8 cellular contexts compared by ENCODE assay signal in the genomic region with DNA sequence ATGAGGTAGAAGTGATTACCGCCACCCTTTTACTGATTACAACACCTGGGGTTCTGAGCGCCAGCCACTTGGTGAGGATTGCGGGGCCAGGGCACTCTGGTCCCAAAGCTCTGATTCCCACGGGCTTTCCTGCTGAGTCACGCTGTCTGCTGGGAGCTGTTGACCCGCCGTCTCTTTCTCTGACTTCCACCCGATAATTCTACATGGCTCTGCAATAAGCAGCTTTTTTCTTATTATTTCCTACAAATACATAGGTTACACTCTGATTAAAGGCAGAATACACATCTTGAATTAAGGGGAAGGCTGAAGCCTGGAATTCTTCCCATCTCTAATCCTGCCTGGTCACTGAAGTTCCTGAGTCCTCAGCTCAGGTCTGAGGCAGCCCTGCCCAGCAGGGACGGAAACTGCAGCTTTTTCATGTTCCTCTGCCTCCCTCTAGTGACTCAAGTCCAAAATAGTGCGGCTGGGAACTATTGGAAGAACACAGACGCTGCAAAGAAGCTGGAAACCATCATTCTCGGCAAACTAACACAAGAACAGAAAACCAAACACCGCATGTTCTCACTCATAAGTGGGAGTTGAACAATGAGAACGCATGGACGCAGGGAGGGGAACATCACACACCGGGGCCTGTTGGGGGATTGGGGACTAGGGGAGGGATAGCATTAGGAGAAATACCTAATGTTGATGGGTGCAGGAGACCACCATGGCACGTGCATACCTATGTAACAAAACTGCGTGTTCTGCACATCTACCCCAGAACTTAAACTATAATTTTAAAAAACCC.
DNase-seq lines count a peak whose midpoint lies in the region; ATAC-seq, FAIRE-seq and TF ChIP-seq lines count a peak whose summit lies in the region.

No MANE protein-coding gene starts in this region.

- H3K27me3 ChIP-seq in DOHH2 (ENCODE audit: control insufficient read depth, low read length) (0 out of 2 replicates have a peak, but pooled peaks cover 3% of the 10 kb centered on the region), GM23338 (ENCODE audit: insufficient read depth) (no peaks in the 10 kb centered on the region), MM.1S (replicated peaks; ENCODE audit: insufficient read depth, low read length) (peaks cover 9% of the 10 kb centered on the region), SJSA1 (replicated peaks) (no peaks in the 10 kb centered on the region), pancreas (no peaks in the 10 kb centered on the region)

- H3K27ac ChIP-seq in DOHH2 (ENCODE audit: low read depth, low read length) (peak overlapping the region; percentile 5; the same call in 1 of the 2 replicates), GM23338 (ENCODE audit: low read depth) (no peak overlapping the region), MM.1S (ENCODE audit: low read length) (no peak overlapping the region), SJSA1 (peak overlapping the region; percentile 65), pancreas (peak overlapping the region in 2 of 4 donors; percentile 19 to 46)

- no peaks in the 10 kb centered on the region for H3K36me3 ChIP-seq in DOHH2 (ENCODE audit: control insufficient read depth, low read length)
- H3K36me3 ChIP-seq in GM23338 (ENCODE audit: insufficient read depth), result no peaks in the 10 kb centered on the region
- H3K36me3 ChIP-seq in MM.1S (replicated peaks; ENCODE audit: insufficient read depth, low read length), result no peaks in the 10 kb centered on the region
- H3K36me3 ChIP-seq in SJSA1, result no peaks in the 10 kb centered on the region
- H3K36me3 ChIP-seq in pancreas, result no peaks in the 10 kb centered on the region

- no peaks in the 10 kb centered on the region for H3K79me2 ChIP-seq in DOHH2 (ENCODE audit: control insufficient read depth, low read length)
- H3K79me2 ChIP-seq in GM23338 (replicated peaks; ENCODE audit: insufficient read depth), result no peaks in the 10 kb centered on the region
- H3K79me2 ChIP-seq in MM.1S (ENCODE audit: low read length), result no peaks in the 10 kb centered on the region

- H2AFZ ChIP-seq in GM23338, result no peak overlapping the region; the same call in 1 of the 2 replicates
- no peak overlapping the region for H2AFZ ChIP-seq in MM.1S (ENCODE audit: low read length)

- H3F3A ChIP-seq in DOHH2 (ENCODE audit: control insufficient read depth, insufficient read depth) (0 out of 2 replicates have a peak, but pooled peaks cover 2% of the 10 kb centered on the region), GM23338 (replicated peaks; ENCODE audit: low read depth) (no peaks in the 10 kb centered on the region), MM.1S (ENCODE audit: insufficient read depth, low read length) (no peaks in the 10 kb centered on the region)

- peak; percentile 74 for TF ChIP-seq CTCF in DOHH2 (IDR thresholded peaks at IDR 0.05; ENCODE audit: low read depth, low read length, poor library complexity, severe bottlenecking)
- peak; percentile 95 to 96 for TF ChIP-seq CTCF in GM23338 (conservative IDR thresholded peaks at IDR 0.05; ENCODE audit: low read depth in 2 of 2)
- TF ChIP-seq CTCF in MM.1S (IDR thresholded peaks at IDR 0.05; ENCODE audit: low read length), result peak; percentile 74
- peak; percentile 26 to 54 (median 46) for TF ChIP-seq CTCF in pancreas (IDR thresholded peaks at IDR 0.05)

- no peaks in the 10 kb centered on the region for H3K9me2 ChIP-seq in DOHH2 (replicated peaks; ENCODE audit: control insufficient read depth, low read length)
- no peaks in the 10 kb centered on the region for H3K9me2 ChIP-seq in GM23338 (ENCODE audit: insufficient read depth)
- no peaks in the 10 kb centered on the region for H3K9me2 ChIP-seq in MM.1S (replicated peaks; ENCODE audit: insufficient read depth, low read length)

- H3K27ac Mint-ChIP-seq in GM23338, result peak overlapping the region; percentile 95

- intact Hi-C loops in cardiac septum (cut with DNase I), result loop anchor here (2.0 to 10.0 kb wide), 6 partner anchors 199 to 509 kb away; a partner anchor contains a TSS
- intact Hi-C loops in pancreas (cut with DNase I), result loop anchor here (5.0 to 10.0 kb wide), 4 partner anchors 187 to 289 kb away; a partner anchor contains a TSS

- H3K9me3 ChIP-seq in DOHH2 (ENCODE audit: control insufficient read depth, insufficient read depth, low read length), result no peaks in the 10 kb centered on the region
- no peaks in the 10 kb centered on the region for H3K9me3 ChIP-seq in MM.1S (replicated peaks; ENCODE audit: insufficient read depth, low read length)
- H3K9me3 ChIP-seq in SJSA1 (replicated peaks), result no peaks in the 10 kb centered on the region
- no peaks in the 10 kb centered on the region for H3K9me3 ChIP-seq in pancreas

- H3K4me2 ChIP-seq in DOHH2 (ENCODE audit: low read length) (peak overlapping the region; percentile 83), GM23338 (peak overlapping the region; percentile 30), MM.1S (ENCODE audit: low read depth, low read length) (no peak overlapping the region)

- ATAC-seq in GM23338, result peak; percentile 95
- ATAC-seq in pancreas, result peak; percentile 96 to 97 (median 97)
- no peak for ATAC-seq in HG02981 (IDR thresholded peaks at IDR 0.05; ENCODE audit: unreplicated experiment)

- DNase-seq in GM23338 (ENCODE audit: low spot score), result peak; percentile 97
- DNase-seq in MM.1S, result peak; percentile 82
- peak; percentile 84 to 97 for DNase-seq in SJSA1 (ENCODE audit: low read depth in 1 of 2, low spot score in 2 of 2)
- peak; percentile 85 for DNase-seq in amniotic stem cell (lab: John Stamatoyannopoulos, UW)
- peak; percentile 82 for DNase-seq in cardiac septum (ENCODE audit: low spot score)
- DNase-seq in pancreas, result peak; percentile 65 to 83 (median 75)

- WGBS in pancreas, 2 donors, result 5 to 6% methylated on average over 18 of the region's 18 CpGs

- H3K4me3 Mint-ChIP-seq in GM23338, result peak overlapping the region; percentile 50; the same call in 2 of the 3 replicates

- H3K27me3 Mint-ChIP-seq in GM23338 (ENCODE audit: insufficient read depth, low read depth, poor library complexity), result no peaks in the 10 kb centered on the region

- peaks cover 24% of the 10 kb centered on the region for H3K4me1 Mint-ChIP-seq in GM23338

- FAIRE-seq in pancreas (lab: Jason Lieb, UNC), result no peak

- no peak overlapping the region for H3K9ac ChIP-seq in MM.1S (ENCODE audit: low read length)

- H4K20me1 ChIP-seq in DOHH2 (ENCODE audit: control insufficient read depth, insufficient read depth, low read depth, low read length), result no peaks in the 10 kb centered on the region
- no peaks in the 10 kb centered on the region for H4K20me1 ChIP-seq in GM23338 (replicated peaks; ENCODE audit: insufficient read depth)
- no peaks in the 10 kb centered on the region for H4K20me1 ChIP-seq in MM.1S (ENCODE audit: insufficient read depth, low read length)

- H3K4me1 ChIP-seq in DOHH2 (ENCODE audit: control insufficient read depth, low read length) (peaks cover 42% of the 10 kb centered on the region), GM23338 (ENCODE audit: insufficient read depth) (peaks cover 8% of the 10 kb centered on the region; the same call in 1 of the 2 replicates), MM.1S (ENCODE audit: low read length) (no peaks in the 10 kb centered on the region), SJSA1 (replicated peaks) (peaks cover 27% of the 10 kb centered on the region), pancreas (peaks cover 0 to 4% (median 0%) of the 10 kb centered on the region in 3 donors)

- no peaks in the 10 kb centered on the region; the same call in 2 of the 3 replicates for H3K9me3 Mint-ChIP-seq in GM23338

- H3K4me3 ChIP-seq in DOHH2 (ENCODE audit: low read length) (peak overlapping the region; percentile 69), GM23338 (0 out of 2 replicates have a peak overlapping the region, but pooled peaks have one; percentile 25), MM.1S (ENCODE audit: low read length) (no peak overlapping the region), SJSA1 (peak overlapping the region; percentile 28), pancreas (peak overlapping the region in 2 of 4 donors; percentile 27 to 30)

- no peaks in the 10 kb centered on the region for H3K36me3 Mint-ChIP-seq in GM23338 (ENCODE audit: low read depth)

TF ChIP-seq in GM23338, 12 proteins besides CTCF, POLR2A, EP300 and RAD21 (continues in another document):
- no peak for TF ChIP-seq ZNF331 (CRISPR knock-in tag; IDR thresholded peaks at IDR 0.05; ENCODE audit: low read depth)
- TF ChIP-seq, protein P1, sequence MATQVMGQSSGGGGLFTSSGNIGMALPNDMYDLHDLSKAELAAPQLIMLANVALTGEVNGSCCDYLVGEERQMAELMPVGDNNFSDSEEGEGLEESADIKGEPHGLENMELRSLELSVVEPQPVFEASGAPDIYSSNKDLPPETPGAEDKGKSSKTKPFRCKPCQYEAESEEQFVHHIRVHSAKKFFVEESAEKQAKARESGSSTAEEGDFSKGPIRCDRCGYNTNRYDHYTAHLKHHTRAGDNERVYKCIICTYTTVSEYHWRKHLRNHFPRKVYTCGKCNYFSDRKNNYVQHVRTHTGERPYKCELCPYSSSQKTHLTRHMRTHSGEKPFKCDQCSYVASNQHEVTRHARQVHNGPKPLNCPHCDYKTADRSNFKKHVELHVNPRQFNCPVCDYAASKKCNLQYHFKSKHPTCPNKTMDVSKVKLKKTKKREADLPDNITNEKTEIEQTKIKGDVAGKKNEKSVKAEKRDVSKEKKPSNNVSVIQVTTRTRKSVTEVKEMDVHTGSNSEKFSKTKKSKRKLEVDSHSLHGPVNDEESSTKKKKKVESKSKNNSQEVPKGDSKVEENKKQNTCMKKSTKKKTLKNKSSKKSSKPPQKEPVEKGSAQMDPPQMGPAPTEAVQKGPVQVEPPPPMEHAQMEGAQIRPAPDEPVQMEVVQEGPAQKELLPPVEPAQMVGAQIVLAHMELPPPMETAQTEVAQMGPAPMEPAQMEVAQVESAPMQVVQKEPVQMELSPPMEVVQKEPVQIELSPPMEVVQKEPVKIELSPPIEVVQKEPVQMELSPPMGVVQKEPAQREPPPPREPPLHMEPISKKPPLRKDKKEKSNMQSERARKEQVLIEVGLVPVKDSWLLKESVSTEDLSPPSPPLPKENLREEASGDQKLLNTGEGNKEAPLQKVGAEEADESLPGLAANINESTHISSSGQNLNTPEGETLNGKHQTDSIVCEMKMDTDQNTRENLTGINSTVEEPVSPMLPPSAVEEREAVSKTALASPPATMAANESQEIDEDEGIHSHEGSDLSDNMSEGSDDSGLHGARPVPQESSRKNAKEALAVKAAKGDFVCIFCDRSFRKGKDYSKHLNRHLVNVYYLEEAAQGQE (IDR thresholded peaks at IDR 0.05; ENCODE audit: unreplicated experiment), result no peak
- TF ChIP-seq EZH2phosphoT487 (IDR thresholded peaks at IDR 0.05; ENCODE audit: unreplicated experiment), result no peak
- TF ChIP-seq POLR2AphosphoS5 (IDR thresholded peaks at IDR 0.05; ENCODE audit: low read depth), result no peak
- TF ChIP-seq, protein P2, sequence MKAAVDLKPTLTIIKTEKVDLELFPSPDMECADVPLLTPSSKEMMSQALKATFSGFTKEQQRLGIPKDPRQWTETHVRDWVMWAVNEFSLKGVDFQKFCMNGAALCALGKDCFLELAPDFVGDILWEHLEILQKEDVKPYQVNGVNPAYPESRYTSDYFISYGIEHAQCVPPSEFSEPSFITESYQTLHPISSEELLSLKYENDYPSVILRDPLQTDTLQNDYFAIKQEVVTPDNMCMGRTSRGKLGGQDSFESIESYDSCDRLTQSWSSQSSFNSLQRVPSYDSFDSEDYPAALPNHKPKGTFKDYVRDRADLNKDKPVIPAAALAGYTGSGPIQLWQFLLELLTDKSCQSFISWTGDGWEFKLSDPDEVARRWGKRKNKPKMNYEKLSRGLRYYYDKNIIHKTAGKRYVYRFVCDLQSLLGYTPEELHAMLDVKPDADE (IDR thresholded peaks at IDR 0.05), result no peak

Comparison
In these comparisons a context has a peak if more than half of its experiments do, and no peak if none do; other contexts are left out.
1. H3K27ac ChIP-seq: peak in DOHH2 (single experiment) and SJSA1 (single experiment); none in GM23338 (single experiment) and MM.1S (single experiment).
2. Peak in every context shown above with its lines, with median percentiles within 50 percentile points of each other: CTCF ChIP-seq and DNase-seq.